Comparison of ENCODE assay signal across 2 cellular contexts in genomic region chr9:133971121-133971951, GRCh38.
TF ChIP-seq lines count a peak whose summit lies in the region.

No MANE protein-coding gene starts in this region.

TF ChIP-seq in GM23338, 12 proteins besides CTCF, POLR2A, EP300 and RAD21:
- TF ChIP-seq ZNF462 (CRISPR knock-in tag; IDR thresholded peaks at IDR 0.05) (no peak), EZH2phosphoT487 (IDR thresholded peaks at IDR 0.05; ENCODE audit: unreplicated experiment) (no peak), ZNF114 (CRISPR knock-in tag; IDR thresholded peaks at IDR 0.05) (no peak), STAT1 (IDR thresholded peaks at IDR 0.05; ENCODE audit: unreplicated experiment) (no peak), ZNF331 (CRISPR knock-in tag; IDR thresholded peaks at IDR 0.05; ENCODE audit: low read depth) (no peak), CREB1 (CRISPR knock-in tag; IDR thresholded peaks at IDR 0.05; ENCODE audit: low read depth) (no peak), NANOG (IDR thresholded peaks at IDR 0.05; ENCODE audit: borderline replicate concordance) (no peak), JUNB (IDR thresholded peaks at IDR 0.05; ENCODE audit: unreplicated experiment) (no peak), POLR2AphosphoS5 (IDR thresholded peaks at IDR 0.05; ENCODE audit: low read depth) (no peak), EZH2 (IDR thresholded peaks at IDR 0.05; ENCODE audit: low read depth, unreplicated experiment) (no peak), REST (IDR thresholded peaks at IDR 0.05; ENCODE audit: unreplicated experiment) (no peak), ETS1 (IDR thresholded peaks at IDR 0.05) (no peak)

TF ChIP-seq in HepG2, 621 proteins besides CTCF, POLR2A, EP300 and RAD21 (continues in another document):
- TF ChIP-seq SAFB2 (CRISPR knock-in tag; IDR thresholded peaks at IDR 0.05; ENCODE audit: borderline replicate concordance, low read depth), result no peak
- no peak for TF ChIP-seq REPIN1 (CRISPR knock-in tag; IDR thresholded peaks at IDR 0.05; ENCODE audit: borderline replicate concordance, low read depth)
- no peak for TF ChIP-seq SETDB1 (CRISPR knock-in tag; IDR thresholded peaks at IDR 0.05; ENCODE audit: borderline replicate concordance)
- no peak for TF ChIP-seq NFE2L2 (IDR thresholded peaks at IDR 0.05; ENCODE audit: low read length)
- no peak for TF ChIP-seq ZNF816 (CRISPR knock-in tag; IDR thresholded peaks at IDR 0.05; ENCODE audit: borderline replicate concordance)
- no peak for TF ChIP-seq KMT2B (CRISPR knock-in tag; IDR thresholded peaks at IDR 0.05)
- TF ChIP-seq ZNF101 (CRISPR knock-in tag; IDR thresholded peaks at IDR 0.05; ENCODE audit: borderline replicate concordance, low read depth), result no peak
- TF ChIP-seq ZSCAN31 (CRISPR knock-in tag; IDR thresholded peaks at IDR 0.05; ENCODE audit: low read depth), result no peak
- TF ChIP-seq GATAD1 (CRISPR knock-in tag; IDR thresholded peaks at IDR 0.05), result no peak
- TF ChIP-seq THAP8 (CRISPR knock-in tag; IDR thresholded peaks at IDR 0.05; ENCODE audit: borderline replicate concordance), result no peak
- TF ChIP-seq CC2D1A (CRISPR knock-in tag; IDR thresholded peaks at IDR 0.05), result no peak
- no peak for TF ChIP-seq CBX1 (IDR thresholded peaks at IDR 0.05; ENCODE audit: low read depth)
- no peak for TF ChIP-seq RFXANK (CRISPR knock-in tag; IDR thresholded peaks at IDR 0.05)
- no peak for TF ChIP-seq EZH2 (conservative IDR thresholded peaks at IDR 0.05; ENCODE audit: low read depth, low read length)
- TF ChIP-seq ZNF503 (CRISPR knock-in tag; IDR thresholded peaks at IDR 0.05), result no peak
- TF ChIP-seq ZNF207 (IDR thresholded peaks at IDR 0.05; ENCODE audit: borderline replicate concordance), result no peak
- no peak for TF ChIP-seq PPARG (CRISPR knock-in tag; conservative IDR thresholded peaks at IDR 0.05)
- no peak for TF ChIP-seq ZSCAN30 (CRISPR knock-in tag; IDR thresholded peaks at IDR 0.05)
- no peak for TF ChIP-seq RFX5 (IDR thresholded peaks at IDR 0.05; ENCODE audit: low read depth, low read length)
- no peak for TF ChIP-seq ZNF547 (CRISPR knock-in tag; IDR thresholded peaks at IDR 0.05)
- no peak for TF ChIP-seq HNRNPH1 (optimal IDR thresholded peaks at IDR 0.05; ENCODE audit: low read depth, low read length)
- no peak for TF ChIP-seq RNF219 (CRISPR knock-in tag; IDR thresholded peaks at IDR 0.05)
- no peak for TF ChIP-seq FLYWCH1 (CRISPR knock-in tag; IDR thresholded peaks at IDR 0.05)
- no peak for TF ChIP-seq HMG20A (CRISPR knock-in tag; IDR thresholded peaks at IDR 0.05; ENCODE audit: borderline replicate concordance)
- no peak for TF ChIP-seq RBFOX2 (IDR thresholded peaks at IDR 0.05; ENCODE audit: low read depth, low read length)
- no peak for TF ChIP-seq HINFP (CRISPR knock-in tag; IDR thresholded peaks at IDR 0.05; ENCODE audit: low read depth)
- TF ChIP-seq ZNF572 (CRISPR knock-in tag; IDR thresholded peaks at IDR 0.05), result no peak
- TF ChIP-seq GATAD2A (CRISPR knock-in tag; IDR thresholded peaks at IDR 0.05), result peak; percentile 71
- no peak for TF ChIP-seq ZNF138 (CRISPR knock-in tag; IDR thresholded peaks at IDR 0.05; ENCODE audit: low read depth)
- TF ChIP-seq ZNF607 (CRISPR knock-in tag; IDR thresholded peaks at IDR 0.05; ENCODE audit: borderline replicate concordance), result peak; percentile 46; the same call in 1 of the 2 replicates
- no peak for TF ChIP-seq ADNP (CRISPR knock-in tag; IDR thresholded peaks at IDR 0.05)
- TF ChIP-seq RBAK (CRISPR knock-in tag; IDR thresholded peaks at IDR 0.05), result no peak
- TF ChIP-seq ZBTB14 (CRISPR knock-in tag; IDR thresholded peaks at IDR 0.05), result no peak
- no peak for TF ChIP-seq CBFB (CRISPR knock-in tag; IDR thresholded peaks at IDR 0.05)
- TF ChIP-seq GLI4 (CRISPR knock-in tag; IDR thresholded peaks at IDR 0.05; ENCODE audit: borderline replicate concordance), result no peak
- no peak for TF ChIP-seq ZNF761 (CRISPR knock-in tag; conservative IDR thresholded peaks at IDR 0.05)
- no peak for TF ChIP-seq ZUFSP (CRISPR knock-in tag; IDR thresholded peaks at IDR 0.05; ENCODE audit: borderline replicate concordance)
- TF ChIP-seq ZHX1 (CRISPR knock-in tag; IDR thresholded peaks at IDR 0.05; ENCODE audit: low read depth), result no peak
- TF ChIP-seq AKAP8 (CRISPR knock-in tag; IDR thresholded peaks at IDR 0.05), result peak; percentile 78
- no peak for TF ChIP-seq CENPBD1 (CRISPR knock-in tag; IDR thresholded peaks at IDR 0.05; ENCODE audit: borderline replicate concordance, low read depth)
- TF ChIP-seq ZNF550 (CRISPR knock-in tag; IDR thresholded peaks at IDR 0.05; ENCODE audit: borderline replicate concordance), result no peak
- TF ChIP-seq ZNF629 (CRISPR knock-in tag; conservative IDR thresholded peaks at IDR 0.05), result no peak; the same call in none of the 2 replicates
- 0 out of 2 replicates have a peak, but pooled peaks have one; percentile 36 for TF ChIP-seq ZNF747 (CRISPR knock-in tag; IDR thresholded peaks at IDR 0.05; ENCODE audit: borderline replicate concordance)
- TF ChIP-seq SP5 (CRISPR knock-in tag; IDR thresholded peaks at IDR 0.05; ENCODE audit: borderline replicate concordance, low read depth), result no peak
- 0 out of 2 replicates have a peak, but pooled peaks have one; percentile 22 for TF ChIP-seq ARNTL (CRISPR knock-in tag; IDR thresholded peaks at IDR 0.05)
- no peak for TF ChIP-seq KDM3A (CRISPR knock-in tag; IDR thresholded peaks at IDR 0.05; ENCODE audit: low read depth)
- TF ChIP-seq ONECUT2 (CRISPR knock-in tag; IDR thresholded peaks at IDR 0.05), result no peak
- no peak for TF ChIP-seq ZNF800 (CRISPR knock-in tag; IDR thresholded peaks at IDR 0.05)
- TF ChIP-seq ZBTB26 (CRISPR knock-in tag; IDR thresholded peaks at IDR 0.05; ENCODE audit: borderline replicate concordance), result 0 out of 2 replicates have a peak, but pooled peaks have one; percentile 34
- TF ChIP-seq PHF21A (CRISPR knock-in tag; IDR thresholded peaks at IDR 0.05), result peak; percentile 32; the same call in 1 of the 2 replicates
